ENCODE assay signal across 11 cellular contexts in the genomic region with DNA sequence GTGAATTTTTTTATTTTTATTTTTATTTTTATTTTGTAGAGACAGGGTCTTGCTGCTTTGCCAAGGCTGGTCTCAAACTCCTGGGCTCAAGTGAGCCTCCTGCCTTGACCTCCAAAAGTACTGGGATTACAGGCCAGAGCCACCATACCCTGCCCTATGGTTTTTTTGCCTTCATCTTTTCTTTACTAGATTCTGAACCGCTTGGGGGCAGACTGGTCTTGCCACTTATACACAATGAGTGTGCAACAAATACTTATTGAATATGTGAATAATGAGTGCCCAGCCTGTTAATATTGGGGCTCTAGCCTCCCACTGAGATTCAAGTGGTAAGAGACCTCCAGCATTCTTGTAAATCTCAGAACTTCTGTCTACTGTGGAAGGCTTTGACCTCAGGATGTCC. TPM values are rescaled to one million over a fixed set of nuclear protein-coding genes. Genes with fewer than 3 reads are reported as not detected.
DNase-seq lines count a peak whose midpoint lies in the region; ATAC-seq and TF ChIP-seq lines count a peak whose summit lies in the region.
"Had no signal": no experiment of that assay in that cellular context is flagged by ENCODE, and none has a peak within 500 bp of the region (broad histone marks: within the 10 kb centered on the region; RNA-seq: fewer than 3 reads in every experiment).

No MANE protein-coding gene starts in this region.

- H3K27me3 Mint-ChIP-seq in activated T-cell treated with anti-CD3 and anti-CD28 coated beads, Interleukin-2, amount 50 U/mL, for 4 hours (ENCODE audit: low read depth) = no peaks in the 10 kb centered on the region
- H3K27me3 Mint-ChIP-seq in activated CD8-positive, alpha-beta T cell treated with anti-CD3 and anti-CD28 coated beads, Interleukin-2, amount 10 ng/mL, durations not matched to agents 7 days and 5 days (ENCODE audit: low read depth) = no peaks in the 10 kb centered on the region

- no peak for DNase-seq in activated T-cell treated with anti-CD3 and anti-CD28 coated beads, Interleukin-2, amount 50 U/mL, for 4 hours
- DNase-seq in activated T-cell treated with anti-CD3 and anti-CD28 coated beads, Interleukin-2, amount 50 U/mL, for 48 hours = no peak
- DNase-seq in activated CD8-positive, alpha-beta T cell treated with anti-CD3 and anti-CD28 coated beads, Interleukin-2, amount 10 ng/mL, durations not matched to agents 7 days and 5 days = peak; percentile 27
- DNase-seq in esophagus squamous epithelium (lab: John Stamatoyannopoulos, UW) (no peak), thyroid gland (no peak), 8988T (no peak), SKM-1 (lab: John Stamatoyannopoulos, UW; ENCODE audit: unreplicated experiment) (no peak)
- DNase-seq: NCI-H510A treated with DMSO at 0.1 percent for 48 hours, SW 1271 had no signal

- peaks cover 0 to 10% (median 0%) of the 10 kb centered on the region in 3 donors for H3K36me3 ChIP-seq in esophagus squamous epithelium
- no peaks in the 10 kb centered on the region for H3K36me3 ChIP-seq in thyroid gland
- H3K36me3 ChIP-seq: neural progenitor cell had no signal

- WGBS in esophagus squamous epithelium, 2 donors = 43 to 54% methylated on average over 1 of the region's 1 CpG
- 50 to 52% methylated on average over 1 of the region's 1 CpG for WGBS in thyroid gland, 2 donors

- peak overlapping the region; percentile 88 for H3K27ac Mint-ChIP-seq in activated CD8-positive, alpha-beta T cell treated with anti-CD3 and anti-CD28 coated beads, Interleukin-2, amount 10 ng/mL, durations not matched to agents 7 days and 5 days
- H3K27ac Mint-ChIP-seq: neural progenitor cell had no signal

- intact Hi-C loops in esophagus squamous epithelium (cut with DNase I) = no loop called here
- intact Hi-C loops in thyroid gland (cut with DNase I) = loop anchor here (10.0 kb wide), 3 partner anchors 136 to 196 kb away; no protein-coding TSS in a partner anchor

- no peak for ATAC-seq in activated T-cell treated with anti-CD3 and anti-CD28 coated beads, Interleukin-2, amount 50 U/mL, for 4 hours
- ATAC-seq in activated CD8-positive, alpha-beta T cell treated with anti-CD3 and anti-CD28 coated beads, Interleukin-2, amount 10 ng/mL, durations not matched to agents 7 days and 5 days = no peak
- no peak for ATAC-seq in HG02763 (IDR thresholded peaks at IDR 0.05; ENCODE audit: unreplicated experiment)

- peaks cover 24 to 72% (median 47%) of the 10 kb centered on the region in 3 donors for H3K4me1 ChIP-seq in esophagus squamous epithelium
- H3K4me1 ChIP-seq in thyroid gland = peaks cover 26 to 60% of the 10 kb centered on the region in 2 donors

- H3K9me3 Mint-ChIP-seq in activated T-cell treated with anti-CD3 and anti-CD28 coated beads, Interleukin-2, amount 50 U/mL, for 4 hours = no peaks in the 10 kb centered on the region
- no peaks in the 10 kb centered on the region for H3K9me3 Mint-ChIP-seq in activated CD8-positive, alpha-beta T cell treated with anti-CD3 and anti-CD28 coated beads, Interleukin-2, amount 10 ng/mL, durations not matched to agents 7 days and 5 days (ENCODE audit: insufficient read depth)

- no peaks in the 10 kb centered on the region for H3K27me3 ChIP-seq in esophagus squamous epithelium
- no peaks in the 10 kb centered on the region for H3K27me3 ChIP-seq in thyroid gland

- peak overlapping the region; percentile 63 to 98 (median 84) for H3K27ac ChIP-seq in esophagus squamous epithelium
- peak overlapping the region in 2 of 3 donors; percentile 23 to 39 for H3K27ac ChIP-seq in thyroid gland
- H3K27ac ChIP-seq: neural progenitor cell had no signal

- peaks cover 32% of the 10 kb centered on the region for H3K36me3 Mint-ChIP-seq in activated T-cell treated with anti-CD3 and anti-CD28 coated beads, Interleukin-2, amount 50 U/mL, for 4 hours (ENCODE audit: insufficient read depth)
- peaks cover 74% of the 10 kb centered on the region for H3K36me3 Mint-ChIP-seq in activated CD8-positive, alpha-beta T cell treated with anti-CD3 and anti-CD28 coated beads, Interleukin-2, amount 10 ng/mL, durations not matched to agents 7 days and 5 days (ENCODE audit: low read depth)

- no peaks in the 10 kb centered on the region for H3K9me3 ChIP-seq in esophagus squamous epithelium
- H3K9me3 ChIP-seq in thyroid gland = no peaks in the 10 kb centered on the region

- peak in 4 of 6 experiments; percentile 6 to 32 (median 20) for TF ChIP-seq CTCF in esophagus squamous epithelium (IDR thresholded peaks at IDR 0.05)
- peak in 1 of 6 experiments; percentile 19 for TF ChIP-seq CTCF in thyroid gland (IDR thresholded peaks at IDR 0.05)

- CTCF ChIA-PET in activated CD8-positive, alpha-beta T cell treated with anti-CD3 and anti-CD28 coated beads, Interleukin-2, amount 10 ng/mL, durations not matched to agents 7 days and 5 days (lab: Charles Lee) = interaction anchor here (1.1 to 3.7 kb wide), 7 partner anchors 8 to 348 kb away, joined by 3 to 32 read pairs (median 5); no protein-coding TSS in a partner anchor

- H3K4me3 Mint-ChIP-seq in activated T-cell treated with anti-CD3 and anti-CD28 coated beads, Interleukin-2, amount 50 U/mL, for 4 hours = peak overlapping the region; percentile 66
- peak overlapping the region; percentile 49 for H3K4me3 Mint-ChIP-seq in activated CD8-positive, alpha-beta T cell treated with anti-CD3 and anti-CD28 coated beads, Interleukin-2, amount 10 ng/mL, durations not matched to agents 7 days and 5 days
- H3K4me3 Mint-ChIP-seq: neural progenitor cell had no signal

- peaks cover 82% of the 10 kb centered on the region for H3K4me1 Mint-ChIP-seq in activated T-cell treated with anti-CD3 and anti-CD28 coated beads, Interleukin-2, amount 50 U/mL, for 4 hours (ENCODE audit: low read depth)
- H3K4me1 Mint-ChIP-seq in activated CD8-positive, alpha-beta T cell treated with anti-CD3 and anti-CD28 coated beads, Interleukin-2, amount 10 ng/mL, durations not matched to agents 7 days and 5 days (ENCODE audit: low read depth) = peaks cover 73% of the 10 kb centered on the region

- TF ChIP-seq POLR2A in esophagus squamous epithelium (IDR thresholded peaks at IDR 0.05) (no peak), thyroid gland (IDR thresholded peaks at IDR 0.05) (no peak)

- POLR2A ChIA-PET in activated CD8-positive, alpha-beta T cell treated with anti-CD3 and anti-CD28 coated beads, Interleukin-2, amount 10 ng/mL, durations not matched to agents 7 days and 5 days (lab: Charles Lee) = interaction anchor here (1.2 to 1.8 kb wide), 4 partner anchors 9 to 49 kb away, joined by 3 to 7 read pairs (median 6); no protein-coding TSS in a partner anchor

- H3K4me3 ChIP-seq in esophagus squamous epithelium (peak overlapping the region in 1 of 4 donors; percentile 7), thyroid gland (replicated peaks in 1 of 3) (no peak overlapping the region)
- H3K4me3 ChIP-seq: neural progenitor cell had no signal

RNA-seq across cellular contexts. Expression of gene NCK2, which starts 3.9 kb away (rescaled TPM):
- total RNA-seq in activated T-cell treated with anti-CD3 and anti-CD28 coated beads, Interleukin-2, amount 50 U/mL, for 4 hours = 10 to 100 TPM; 71.6 to 79.1 (median 73.5) TPM
- 10 to 100 TPM; 60.7 to 61.3 TPM for total RNA-seq in activated CD8-positive, alpha-beta T cell treated with anti-CD3 and anti-CD28 coated beads, Interleukin-2, amount 10 ng/mL, durations not matched to agents 7 days and 5 days
- total RNA-seq in esophagus squamous epithelium = 10 to 100 TPM; 55.4 to 90.5 (median 62.5) TPM
- 10 to 100 TPM; 46.0 to 62.6 (median 55.3) TPM for total RNA-seq in thyroid gland
